Comparison of ENCODE assay signal across 23 cellular contexts in the genomic region with DNA sequence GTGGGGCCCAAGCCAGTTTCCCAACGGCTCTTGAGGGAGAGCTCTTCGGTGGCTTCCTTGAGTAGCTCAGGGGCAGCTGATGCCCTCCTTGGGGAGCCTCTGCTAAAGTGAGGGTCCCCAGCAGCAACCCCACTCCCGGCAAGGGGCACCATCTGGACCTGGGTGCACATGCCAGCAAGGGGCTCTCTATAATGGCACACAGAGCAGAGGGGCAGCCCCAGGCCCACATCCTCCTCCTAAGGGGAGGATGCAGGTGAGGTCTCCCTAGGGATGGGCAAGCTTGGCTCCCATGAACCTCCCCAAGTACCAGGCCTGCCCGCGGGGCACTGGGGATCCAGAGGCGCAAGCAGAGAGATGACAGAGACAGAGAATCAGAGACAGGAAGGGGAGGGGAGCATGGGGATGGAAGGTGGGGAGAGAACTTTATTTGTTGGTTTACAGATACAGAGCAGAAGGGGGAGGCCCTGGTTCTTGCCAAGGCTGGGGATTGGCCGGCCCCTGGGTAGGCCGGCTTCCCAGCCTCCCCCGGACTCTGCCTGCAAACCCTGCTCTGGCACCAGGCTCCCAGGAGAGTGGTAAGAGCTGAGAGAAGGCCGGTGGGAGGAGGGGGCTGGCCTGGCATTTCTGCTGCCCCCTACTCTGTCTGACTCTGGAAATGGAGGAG.
"Had no signal": no experiment of that assay in that cellular context is flagged by ENCODE, and none has a peak within 500 bp of the region (broad histone marks: within the 10 kb centered on the region; RNA-seq: fewer than 3 reads in every experiment).

No MANE protein-coding gene starts in this region.

- H3K4me1 ChIP-seq: foreskin keratinocyte, neural progenitor cell, parathyroid adenoma, prostate gland, spleen, testis, tibial nerve, upper lobe of right lung, vagina had no signal

- H3K4me3 Mint-ChIP-seq: dendritic cell treated with granulocyte-macrophage colony-stimulating factor and Interleukin-4, amounts not matched to agents 40 ng/mL and 50 ng/mL, for 4 days; effector memory CD8-positive, alpha-beta T cell; natural killer cell treated with Interleukin-12 subunit alpha and Interleukin-12 subunit beta and Interleukin-15 and Interleukin-18, amount 100 ng/mL, for 72 hours; neural progenitor cell; stimulated activated memory B cell treated with anti-CD40 and anti-IgM and Interleukin-4, amounts not matched to agents 10 μg/mL and 1 μg/mL and 100 μg/mL, for 72 hours; stimulated activated naive CD8-positive, alpha-beta T cell treated with anti-CD3 and anti-CD28 coated beads, Interleukin-15, amount 100 ng/mL, for 72 hours had no signal

- H3K9me3 Mint-ChIP-seq: dendritic cell treated with granulocyte-macrophage colony-stimulating factor and Interleukin-4, amounts not matched to agents 40 ng/mL and 50 ng/mL, for 4 days; effector memory CD8-positive, alpha-beta T cell; natural killer cell treated with Interleukin-12 subunit alpha and Interleukin-12 subunit beta and Interleukin-15 and Interleukin-18, amount 100 ng/mL, for 72 hours; neural progenitor cell; stimulated activated memory B cell treated with anti-CD40 and anti-IgM and Interleukin-4, amounts not matched to agents 10 μg/mL and 1 μg/mL and 100 μg/mL, for 72 hours; stimulated activated naive CD8-positive, alpha-beta T cell treated with anti-CD3 and anti-CD28 coated beads, Interleukin-15, amount 100 ng/mL, for 72 hours had no signal

- H3K27ac Mint-ChIP-seq: dendritic cell treated with granulocyte-macrophage colony-stimulating factor and Interleukin-4, amounts not matched to agents 40 ng/mL and 50 ng/mL, for 4 days; effector memory CD8-positive, alpha-beta T cell; natural killer cell treated with Interleukin-12 subunit alpha and Interleukin-12 subunit beta and Interleukin-15 and Interleukin-18, amount 100 ng/mL, for 72 hours; neural progenitor cell; stimulated activated memory B cell treated with anti-CD40 and anti-IgM and Interleukin-4, amounts not matched to agents 10 μg/mL and 1 μg/mL and 100 μg/mL, for 72 hours; stimulated activated naive CD8-positive, alpha-beta T cell treated with anti-CD3 and anti-CD28 coated beads, Interleukin-15, amount 100 ng/mL, for 72 hours had no signal

- H3K4me3 ChIP-seq: lung, neural progenitor cell, prostate gland, spleen, testis, tibial nerve, upper lobe of right lung, vagina had no signal

- H3K27me3 ChIP-seq: foreskin keratinocyte, neural progenitor cell, testis, tibial nerve, vagina had no signal

- H2AFZ ChIP-seq: neural progenitor cell, parathyroid adenoma had no signal

- H3K79me2 ChIP-seq: parathyroid adenoma had no signal

- H3K4me2 ChIP-seq: neural progenitor cell had no signal

- ATAC-seq: effector memory CD8-positive, alpha-beta T cell; foreskin keratinocyte; left colon; left ventricle myocardium superior; natural killer cell treated with Interleukin-12 subunit alpha and Interleukin-12 subunit beta and Interleukin-15 and Interleukin-18, amount 100 ng/mL, for 72 hours; stimulated activated memory B cell treated with anti-CD40 and anti-IgM and Interleukin-4, amounts not matched to agents 10 μg/mL and 1 μg/mL and 100 μg/mL, for 72 hours; stimulated activated naive CD8-positive, alpha-beta T cell treated with anti-CD3 and anti-CD28 coated beads, Interleukin-15, amount 100 ng/mL, for 72 hours; upper lobe of right lung had no signal

- H3K4me1 Mint-ChIP-seq: neural progenitor cell; stimulated activated memory B cell treated with anti-CD40 and anti-IgM and Interleukin-4, amounts not matched to agents 10 μg/mL and 1 μg/mL and 100 μg/mL, for 72 hours had no signal

- H3K27ac ChIP-seq: foreskin keratinocyte, neural progenitor cell, parathyroid adenoma, prostate gland, spleen, testis, tibial nerve, upper lobe of right lung, vagina had no signal

- H3K36me3 Mint-ChIP-seq: natural killer cell treated with Interleukin-12 subunit alpha and Interleukin-12 subunit beta and Interleukin-15 and Interleukin-18, amount 100 ng/mL, for 72 hours; stimulated activated memory B cell treated with anti-CD40 and anti-IgM and Interleukin-4, amounts not matched to agents 10 μg/mL and 1 μg/mL and 100 μg/mL, for 72 hours had no signal

- H3K9me3 ChIP-seq: prostate gland, spleen, testis, tibial nerve, upper lobe of right lung, vagina had no signal

- H3K36me3 ChIP-seq: neural progenitor cell, prostate gland, spleen, tibial nerve, upper lobe of right lung, vagina had no signal

- H3K9ac ChIP-seq: neural progenitor cell, parathyroid adenoma had no signal

- DNase-seq: effector memory CD8-positive, alpha-beta T cell; foreskin keratinocyte; left colon; left ventricle myocardium superior; mesenchymal stem cell; midbrain; occipital lobe; spleen; stimulated activated CD4-positive, alpha-beta T cell treated with anti-CD3 and anti-CD28 coated beads, Interleukin-15, amount 100 ng/mL, for 24 hours; stimulated activated CD4-positive, alpha-beta T cell treated with anti-CD3 and anti-CD28 coated beads, Interleukin-1b, Interleukin-23, amount 100 ng/mL, for 48 hours; stimulated activated CD4-positive, alpha-beta T cell treated with anti-CD3 and anti-CD28 coated beads, Interleukin-4, amount 100 ng/mL, for 24 hours; stimulated activated naive CD8-positive, alpha-beta T cell treated with anti-CD3 and anti-CD28 coated beads, Interleukin-15, amount 100 ng/mL, for 72 hours; testis; upper lobe of right lung had no signal
